In the genomic region with DNA sequence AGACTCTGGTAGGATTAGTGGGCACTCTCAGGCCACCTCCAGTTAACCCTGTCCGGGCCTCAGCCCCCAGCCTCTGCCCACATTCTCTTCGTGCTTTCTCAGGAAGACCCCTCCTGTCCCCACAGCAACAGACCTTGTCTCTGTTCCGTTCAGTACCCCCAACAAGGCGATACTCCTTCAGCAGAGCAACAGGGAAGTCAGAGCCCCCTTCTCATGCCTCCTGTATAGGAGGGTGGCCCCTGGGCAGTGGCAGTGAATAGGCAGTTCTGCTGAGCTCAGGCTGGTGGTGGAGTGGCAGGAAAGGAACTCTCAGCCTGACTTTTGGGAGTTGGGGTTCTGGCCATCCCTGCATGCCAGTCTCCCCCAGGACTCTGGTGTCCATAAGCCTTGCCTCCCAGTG, we compare ENCODE assay signal across 1 cellular context.
TF ChIP-seq lines count a peak whose summit lies in the region.

No MANE protein-coding gene starts in this region.

TF ChIP-seq in IMR-90, 13 proteins besides CTCF, POLR2A, EP300 and RAD21:
- TF ChIP-seq, protein P1, sequence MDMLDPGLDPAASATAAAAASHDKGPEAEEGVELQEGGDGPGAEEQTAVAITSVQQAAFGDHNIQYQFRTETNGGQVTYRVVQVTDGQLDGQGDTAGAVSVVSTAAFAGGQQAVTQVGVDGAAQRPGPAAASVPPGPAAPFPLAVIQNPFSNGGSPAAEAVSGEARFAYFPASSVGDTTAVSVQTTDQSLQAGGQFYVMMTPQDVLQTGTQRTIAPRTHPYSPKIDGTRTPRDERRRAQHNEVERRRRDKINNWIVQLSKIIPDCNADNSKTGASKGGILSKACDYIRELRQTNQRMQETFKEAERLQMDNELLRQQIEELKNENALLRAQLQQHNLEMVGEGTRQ (IDR thresholded peaks at IDR 0.05; ENCODE audit: low read depth, low read length): no peak
- TF ChIP-seq CHD1 (IDR thresholded peaks at IDR 0.05; ENCODE audit: low read depth, low read length): no peak
- no peak for TF ChIP-seq NFE2L2 (IDR thresholded peaks at IDR 0.05; ENCODE audit: low read depth, low read length)
- no peak for TF ChIP-seq MAZ (IDR thresholded peaks at IDR 0.05; ENCODE audit: borderline replicate concordance, low read depth, low read length)
- TF ChIP-seq, protein P2, sequence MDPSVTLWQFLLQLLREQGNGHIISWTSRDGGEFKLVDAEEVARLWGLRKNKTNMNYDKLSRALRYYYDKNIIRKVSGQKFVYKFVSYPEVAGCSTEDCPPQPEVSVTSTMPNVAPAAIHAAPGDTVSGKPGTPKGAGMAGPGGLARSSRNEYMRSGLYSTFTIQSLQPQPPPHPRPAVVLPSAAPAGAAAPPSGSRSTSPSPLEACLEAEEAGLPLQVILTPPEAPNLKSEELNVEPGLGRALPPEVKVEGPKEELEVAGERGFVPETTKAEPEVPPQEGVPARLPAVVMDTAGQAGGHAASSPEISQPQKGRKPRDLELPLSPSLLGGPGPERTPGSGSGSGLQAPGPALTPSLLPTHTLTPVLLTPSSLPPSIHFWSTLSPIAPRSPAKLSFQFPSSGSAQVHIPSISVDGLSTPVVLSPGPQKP (IDR thresholded peaks at IDR 0.05; ENCODE audit: borderline replicate concordance, low read depth, low read length): no peak
- no peak for TF ChIP-seq SMC3 (IDR thresholded peaks at IDR 0.05; ENCODE audit: low read depth, low read length)
- no peak for TF ChIP-seq FOS (IDR thresholded peaks at IDR 0.05; ENCODE audit: low read depth, low read length)
- no peak for TF ChIP-seq BHLHE40 (IDR thresholded peaks at IDR 0.05; ENCODE audit: low read depth, low read length)
- no peak for TF ChIP-seq RFX5 (IDR thresholded peaks at IDR 0.05; ENCODE audit: low read depth, low read length)
- no peak for TF ChIP-seq MAFK (IDR thresholded peaks at IDR 0.05; ENCODE audit: low read depth, low read length)
- TF ChIP-seq RCOR1 (IDR thresholded peaks at IDR 0.05; ENCODE audit: insufficient replicate concordance, low read length): no peak
- no peak for TF ChIP-seq CEBPB (IDR thresholded peaks at IDR 0.05; ENCODE audit: low read depth, low read length)
- TF ChIP-seq MXI1 (IDR thresholded peaks at IDR 0.05; ENCODE audit: borderline replicate concordance, low read depth, low read length): no peak
